In the genomic region with DNA sequence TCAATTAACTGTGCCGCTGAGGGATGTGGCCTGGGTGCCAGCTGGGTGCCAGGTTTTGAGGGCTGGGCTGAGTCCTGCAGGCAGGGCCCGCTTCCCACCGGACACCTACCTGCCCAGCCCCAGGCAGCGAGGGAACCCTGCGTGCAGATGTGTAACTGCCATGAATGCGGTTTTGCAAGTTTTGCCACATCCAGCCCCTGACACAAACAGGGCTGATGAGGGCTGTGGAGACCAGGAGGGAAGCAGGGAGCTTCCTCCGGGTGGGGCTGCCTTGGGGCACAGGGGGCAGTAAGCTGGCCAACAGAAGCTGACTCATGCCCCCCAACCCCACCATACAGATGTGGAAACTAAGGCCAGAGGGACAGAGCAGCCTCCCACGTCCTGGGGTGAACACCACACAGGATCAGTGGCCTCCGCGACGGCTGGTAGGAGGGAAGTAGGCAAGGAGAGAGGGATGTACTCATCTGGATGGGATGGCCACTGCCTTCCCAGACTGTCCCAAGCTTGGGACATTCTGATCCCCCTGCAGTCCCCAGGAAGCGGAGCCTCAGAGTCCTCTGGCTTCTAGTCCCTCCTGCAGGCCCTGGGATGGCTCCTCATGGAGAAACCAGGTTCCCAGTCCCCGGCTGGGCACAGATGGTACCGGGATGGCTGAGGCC, we compare ENCODE assay signal across 8 cellular contexts. TPM values are rescaled to one million over a fixed set of nuclear protein-coding genes. Genes with fewer than 3 reads are reported as not detected.
DNase-seq lines count a peak whose midpoint lies in the region; ATAC-seq and TF ChIP-seq lines count a peak whose summit lies in the region.

No MANE protein-coding gene starts in this region.

- H3K36me3 ChIP-seq in HUES6 (ENCODE audit: control insufficient read depth, insufficient read depth, low read length) (peaks cover 19% of the 10 kb centered on the region), muscle layer of colon (ENCODE audit: insufficient read depth, low read length) (no peaks in the 10 kb centered on the region)

- TF ChIP-seq CTCF in AG04449 (IDR thresholded peaks at IDR 0.05; ENCODE audit: insufficient read depth, low read length, missing control alignments) = no peak
- TF ChIP-seq CTCF in foreskin keratinocyte (conservative IDR thresholded peaks at IDR 0.05) = no peak

- H3K4me3 ChIP-seq in AG04449 (ENCODE audit: low read depth, low read length) (peak overlapping the region; percentile 77), HUES6 (ENCODE audit: low read depth, low read length) (peak overlapping the region; percentile 79), muscle layer of colon (ENCODE audit: low read depth in 1 of 2, low read length in 2 of 2) (peak overlapping the region; percentile 58 to 84)

- no peak for ATAC-seq in central memory CD8-positive, alpha-beta T cell (replicated peaks; ENCODE audit: extremely low read depth, poor library complexity, severe bottlenecking)
- ATAC-seq in HG03108 (IDR thresholded peaks at IDR 0.05; ENCODE audit: unreplicated experiment) = no peak
- ATAC-seq in HG03196 (IDR thresholded peaks at IDR 0.05; ENCODE audit: unreplicated experiment) = no peak
- no peak for ATAC-seq in foreskin keratinocyte
- no peak for ATAC-seq in GM21717 (IDR thresholded peaks at IDR 0.05; ENCODE audit: unreplicated experiment)

- no peaks in the 10 kb centered on the region for H3K9me3 Mint-ChIP-seq in central memory CD8-positive, alpha-beta T cell

- peaks cover 11% of the 10 kb centered on the region for H3K36me3 Mint-ChIP-seq in central memory CD8-positive, alpha-beta T cell (ENCODE audit: insufficient read depth)

- POLR2A ChIA-PET in AG04449 (lab: Yijun Ruan, JAX) = no interaction called here

- peaks cover 13% of the 10 kb centered on the region for H3K4me1 Mint-ChIP-seq in central memory CD8-positive, alpha-beta T cell

- CTCF ChIA-PET in AG04449 (lab: Yijun Ruan, JAX) = interaction anchor here (1.1 to 3.3 kb wide), 2 partner anchors 11 to 28 kb away, joined by 4 to 14 read pairs; partner anchors contain the start of gene MGRN1

- H3K9ac ChIP-seq in HUES6 (ENCODE audit: low read length) (peak overlapping the region; percentile 100), muscle layer of colon (ENCODE audit: low read length) (peak overlapping the region; percentile 75)

- no peaks in the 10 kb centered on the region for H3K27me3 Mint-ChIP-seq in central memory CD8-positive, alpha-beta T cell

- H3K27me3 ChIP-seq in HUES6 (ENCODE audit: control insufficient read depth, insufficient read depth, low read length) (no peaks in the 10 kb centered on the region), muscle layer of colon (ENCODE audit: control insufficient read depth in 1 of 2, insufficient read depth in 2 of 2, low read length in 2 of 2) (no peaks in the 10 kb centered on the region), foreskin keratinocyte (no peaks in the 10 kb centered on the region)

- H3K9me3 ChIP-seq in HUES6 (ENCODE audit: control insufficient read depth, insufficient read depth, low read depth, low read length) (no peaks in the 10 kb centered on the region), muscle layer of colon (ENCODE audit: low read length) (no peaks in the 10 kb centered on the region)

- peak overlapping the region; percentile 17; the same call in 1 of the 2 replicates for H3K27ac ChIP-seq in HUES6 (ENCODE audit: low read depth, low read length)
- peak overlapping the region; percentile 65 for H3K27ac ChIP-seq in muscle layer of colon (ENCODE audit: low read depth, low read length)
- no peak overlapping the region for H3K27ac ChIP-seq in foreskin keratinocyte

- no peak for DNase-seq in AG04449 (ENCODE audit: low read depth, low spot score)
- DNase-seq in central memory CD8-positive, alpha-beta T cell (ENCODE audit: low spot score in 2 of 2) = no peak
- no peak for DNase-seq in foreskin keratinocyte

- H3K27ac Mint-ChIP-seq in central memory CD8-positive, alpha-beta T cell (ENCODE audit: low read depth) = no peak overlapping the region

- H3K4me1 ChIP-seq in HUES6 (ENCODE audit: control insufficient read depth, insufficient read depth, low read length) (peaks cover 41% of the 10 kb centered on the region), muscle layer of colon (ENCODE audit: insufficient read depth, low read length) (peaks cover 55% of the 10 kb centered on the region), foreskin keratinocyte (peaks cover 6% of the 10 kb centered on the region)

- peak overlapping the region; percentile 68 for H3K4me3 Mint-ChIP-seq in central memory CD8-positive, alpha-beta T cell

RNA-seq across cellular contexts. Expression of gene UBALD1, which starts 1.6 kb away (rescaled TPM):
- 11.5 and 11.9 TPM in 2 replicates for total RNA-seq in foreskin keratinocyte
- 22.4 and 23.5 TPM in 2 replicates for polyA plus RNA-seq in foreskin keratinocyte

RNA-seq across cellular contexts. Expression of gene MGRN1, which starts 11.5 kb away (rescaled TPM):
- total RNA-seq in foreskin keratinocyte = 20.2 and 21.8 TPM in 2 replicates
- 10.0 and 12.0 TPM in 2 replicates for polyA plus RNA-seq in foreskin keratinocyte

RNA-seq across cellular contexts. Expression of gene C16orf96, which starts 57.0 kb away (rescaled TPM):
- total RNA-seq in foreskin keratinocyte = not detected in 2 replicates
- not detected in 2 replicates for polyA plus RNA-seq in foreskin keratinocyte
